In genomic region chr12:103965255-103965589, GRCh38 we compare ENCODE assay signal across 8 cellular contexts. TPM values are rescaled to one million over a fixed set of nuclear protein-coding genes. Genes with fewer than 3 reads are reported as not detected.
DNase-seq lines count a peak whose midpoint lies in the region; ATAC-seq and TF ChIP-seq lines count a peak whose summit lies in the region.

No MANE protein-coding gene starts in this region.

- peak overlapping the region; percentile 98 for H3K4me3 ChIP-seq in GM08714 (ENCODE audit: low read length)
- H3K4me3 ChIP-seq in SK-N-MC, result peak overlapping the region; percentile 97
- peak overlapping the region; percentile 100 for H3K4me3 ChIP-seq in fibroblast of mammary gland (ENCODE audit: control insufficient read depth, low read depth, low read length)
- H3K4me3 ChIP-seq in psoas muscle, result peak overlapping the region; percentile 92

- 0% methylated on average over 11 of the region's 11 CpGs for WGBS in psoas muscle, 3 donors

- no peak for TF ChIP-seq CTCF in fibroblast of mammary gland (conservative IDR thresholded peaks at IDR 0.05; ENCODE audit: control insufficient read depth, insufficient read depth, low read depth, low read length)
- TF ChIP-seq CTCF in psoas muscle (IDR thresholded peaks at IDR 0.05), result no peak

- H3K4me1 ChIP-seq in psoas muscle, result peaks cover 47% of the 10 kb centered on the region

- DNase-seq in SK-N-MC (ENCODE audit: low read depth, low spot score), result no peak
- no peak for DNase-seq in fibroblast of mammary gland (ENCODE audit: low read depth)
- DNase-seq in psoas muscle, result no peak
- DNase-seq in NCI-H2107 treated with DMSO at 0.1 percent for 48 hours (lab: John Stamatoyannopoulos, UW; ENCODE audit: unreplicated experiment), result no peak
- no peak for DNase-seq in NCI-H187 treated with DMSO at 0.1 percent for 48 hours (lab: John Stamatoyannopoulos, UW)

- ATAC-seq in psoas muscle (no peak), HG03342 (IDR thresholded peaks at IDR 0.05; ENCODE audit: unreplicated experiment) (no peak), GM18867 (IDR thresholded peaks at IDR 0.05; ENCODE audit: unreplicated experiment) (no peak)

- H3K9me3 ChIP-seq in SK-N-MC (ENCODE audit: low read depth, low read length), result no peaks in the 10 kb centered on the region
- H3K9me3 ChIP-seq in psoas muscle, result no peaks in the 10 kb centered on the region

- intact Hi-C loops in psoas muscle (cut with DNase I), result loop anchor here (1.0 to 5.0 kb wide), 4 partner anchors 8 to 97 kb away; partner anchors contain the start of genes HCFC2 (in 1 of the 2) and HSP90B1 (in 1 of the 2)

- H3K9ac ChIP-seq in SK-N-MC (ENCODE audit: insufficient read length), result peak overlapping the region; percentile 98

- H3K27ac ChIP-seq in SK-N-MC, result peak overlapping the region; percentile 73
- H3K27ac ChIP-seq in psoas muscle, result peak overlapping the region; percentile 97

- H3K36me3 ChIP-seq in SK-N-MC (ENCODE audit: insufficient read depth, low read length) (peaks cover 29% of the 10 kb centered on the region), psoas muscle (ENCODE audit: insufficient read depth in 1 of 2, low read depth in 1 of 2) (peaks cover 0 to 14% of the 10 kb centered on the region in 2 donors)

- no peaks in the 10 kb centered on the region for H3K27me3 ChIP-seq in psoas muscle (ENCODE audit: insufficient read depth in 3 of 3, low read length in 2 of 3)

RNA-seq across cellular contexts. Expression of gene TDG, which starts 0.5 kb away (rescaled TPM):
- 10 to 100 TPM in 3 of 4 donors, 1 to 10 TPM in 1; 5.5 to 15.5 (median 11.8) TPM for total RNA-seq in psoas muscle
- 10 to 100 TPM in 1 of 3 donors, 1 to 10 TPM in 2; 6.6 to 11.2 (median 9.9) TPM for polyA plus RNA-seq in psoas muscle

RNA-seq across cellular contexts. Expression of gene HSP90B1, which starts 35.0 kb away (rescaled TPM):
- total RNA-seq in psoas muscle, result 100 to 1,000 TPM in 3 of 4 donors, 10 to 100 TPM in 1; 85.7 to 137 (median 126) TPM
- polyA plus RNA-seq in psoas muscle, result 100 to 1,000 TPM; 118 to 238 (median 129) TPM
